In the genomic region with DNA sequence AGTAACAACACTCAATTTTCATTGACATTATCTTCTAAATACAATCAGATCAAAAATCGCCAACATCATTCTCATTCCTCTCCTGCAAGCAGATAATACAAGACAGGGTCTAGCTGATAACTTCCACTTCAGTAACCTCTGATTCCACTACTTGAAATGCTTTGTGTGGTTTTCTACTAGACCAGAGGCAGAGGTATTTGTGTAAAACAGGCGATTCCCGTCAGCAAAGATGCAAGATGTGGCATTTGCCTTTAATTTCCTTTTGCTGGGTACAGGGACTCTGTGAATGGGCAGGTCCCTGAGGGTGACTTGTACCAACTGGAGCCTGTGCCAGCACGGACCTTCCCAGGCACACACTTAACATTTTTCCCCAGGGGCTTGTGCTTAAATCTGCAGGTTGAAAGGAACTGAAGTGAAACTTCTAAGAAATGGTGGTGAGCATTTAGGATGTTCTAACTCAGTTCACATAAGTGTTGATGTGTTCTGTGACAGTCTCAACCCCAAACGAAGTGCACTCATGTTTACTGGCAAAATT, we compare ENCODE assay signal across 2 cellular contexts.
TF ChIP-seq lines count a peak whose summit lies in the region.

No MANE protein-coding gene starts in this region.

TF ChIP-seq in SK-N-SH, 30 proteins besides CTCF, POLR2A, EP300 and RAD21 (continued from another document):
- TF ChIP-seq GATA2 (CRISPR knock-in tag; IDR thresholded peaks at IDR 0.05): no peak
- no peak for TF ChIP-seq GABPA (IDR thresholded peaks at IDR 0.05; ENCODE audit: low read depth)
- no peak for TF ChIP-seq JUND (IDR thresholded peaks at IDR 0.05)
- TF ChIP-seq TAF1 (IDR thresholded peaks at IDR 0.05; ENCODE audit: borderline replicate concordance, low read depth, low read length): no peak
- TF ChIP-seq RXRA (IDR thresholded peaks at IDR 0.05; ENCODE audit: borderline replicate concordance, low read depth): no peak
- no peak for TF ChIP-seq FOXJ3 (CRISPR knock-in tag; IDR thresholded peaks at IDR 0.05)
- no peak for TF ChIP-seq RFX5 (IDR thresholded peaks at IDR 0.05; ENCODE audit: low read length)
- no peak for TF ChIP-seq SMC3 (IDR thresholded peaks at IDR 0.05; ENCODE audit: low read depth, low read length)
- TF ChIP-seq, protein P1, sequence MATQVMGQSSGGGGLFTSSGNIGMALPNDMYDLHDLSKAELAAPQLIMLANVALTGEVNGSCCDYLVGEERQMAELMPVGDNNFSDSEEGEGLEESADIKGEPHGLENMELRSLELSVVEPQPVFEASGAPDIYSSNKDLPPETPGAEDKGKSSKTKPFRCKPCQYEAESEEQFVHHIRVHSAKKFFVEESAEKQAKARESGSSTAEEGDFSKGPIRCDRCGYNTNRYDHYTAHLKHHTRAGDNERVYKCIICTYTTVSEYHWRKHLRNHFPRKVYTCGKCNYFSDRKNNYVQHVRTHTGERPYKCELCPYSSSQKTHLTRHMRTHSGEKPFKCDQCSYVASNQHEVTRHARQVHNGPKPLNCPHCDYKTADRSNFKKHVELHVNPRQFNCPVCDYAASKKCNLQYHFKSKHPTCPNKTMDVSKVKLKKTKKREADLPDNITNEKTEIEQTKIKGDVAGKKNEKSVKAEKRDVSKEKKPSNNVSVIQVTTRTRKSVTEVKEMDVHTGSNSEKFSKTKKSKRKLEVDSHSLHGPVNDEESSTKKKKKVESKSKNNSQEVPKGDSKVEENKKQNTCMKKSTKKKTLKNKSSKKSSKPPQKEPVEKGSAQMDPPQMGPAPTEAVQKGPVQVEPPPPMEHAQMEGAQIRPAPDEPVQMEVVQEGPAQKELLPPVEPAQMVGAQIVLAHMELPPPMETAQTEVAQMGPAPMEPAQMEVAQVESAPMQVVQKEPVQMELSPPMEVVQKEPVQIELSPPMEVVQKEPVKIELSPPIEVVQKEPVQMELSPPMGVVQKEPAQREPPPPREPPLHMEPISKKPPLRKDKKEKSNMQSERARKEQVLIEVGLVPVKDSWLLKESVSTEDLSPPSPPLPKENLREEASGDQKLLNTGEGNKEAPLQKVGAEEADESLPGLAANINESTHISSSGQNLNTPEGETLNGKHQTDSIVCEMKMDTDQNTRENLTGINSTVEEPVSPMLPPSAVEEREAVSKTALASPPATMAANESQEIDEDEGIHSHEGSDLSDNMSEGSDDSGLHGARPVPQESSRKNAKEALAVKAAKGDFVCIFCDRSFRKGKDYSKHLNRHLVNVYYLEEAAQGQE (IDR thresholded peaks at IDR 0.05; ENCODE audit: low read depth, low read length): no peak
- no peak for TF ChIP-seq IRF3 (IDR thresholded peaks at IDR 0.05; ENCODE audit: low read depth, low read length)
- no peak for TF ChIP-seq CHD2 (IDR thresholded peaks at IDR 0.05; ENCODE audit: low read length, partially characterized antibody)
- no peak for TF ChIP-seq TCF12 (IDR thresholded peaks at IDR 0.05)
- TF ChIP-seq ELF1 (IDR thresholded peaks at IDR 0.05): no peak
- no peak for TF ChIP-seq YY1 (IDR thresholded peaks at IDR 0.05; ENCODE audit: low read depth)

TF ChIP-seq in SK-N-SH treated with all-trans-retinoic acid at 6 μM for 48 hours, 23 proteins besides CTCF, POLR2A, EP300 and RAD21 (continued from another document):
- TF ChIP-seq ZFP30 (CRISPR knock-in tag; IDR thresholded peaks at IDR 0.05) (no peak), RARB (CRISPR knock-in tag; IDR thresholded peaks at IDR 0.05) (no peak), ISL1 (CRISPR knock-in tag; IDR thresholded peaks at IDR 0.05) (no peak)
